9 cellular contexts compared by ENCODE assay signal in genomic region chr1:56472860-56473259, GRCh38.
DNase-seq lines count a peak whose midpoint lies in the region; ATAC-seq and TF ChIP-seq lines count a peak whose summit lies in the region.
"Had no signal": no experiment of that assay in that cellular context is flagged by ENCODE, and none has a peak within 500 bp of the region (broad histone marks: within the 10 kb centered on the region; RNA-seq: fewer than 3 reads in every experiment).

No MANE protein-coding gene starts in this region.

- peak; percentile 26 for DNase-seq in GF-D8 (lab: John Stamatoyannopoulos, UW)
- DNase-seq in SKM-1 treated with dmso at 0.1 percent for 144 hours (lab: John Stamatoyannopoulos, UW; ENCODE audit: unreplicated experiment) = peak; percentile 92
- no peak for DNase-seq in progenitor cell of endocrine pancreas (ENCODE audit: low spot score, unreplicated experiment)
- DNase-seq in NCI-H1417 treated with DMSO at 0.1 percent for 48 hours (lab: John Stamatoyannopoulos, UW) = no peak
- no peak for DNase-seq in CD8-positive, alpha-beta memory T cell
- DNase-seq in mucosa of gallbladder (ENCODE audit: low spot score) = no peak
- DNase-seq: BE2C had no signal

- H3K4me1 Mint-ChIP-seq in progenitor cell of endocrine pancreas (ENCODE audit: low read depth) = peaks cover 18% of the 10 kb centered on the region
- no peaks in the 10 kb centered on the region for H3K4me1 Mint-ChIP-seq in CD8-positive, alpha-beta memory T cell

- no peak overlapping the region for H3K4me3 ChIP-seq in CD8-positive, alpha-beta memory T cell (ENCODE audit: low read length)

- TF ChIP-seq CTCF in progenitor cell of endocrine pancreas (IDR thresholded peaks at IDR 0.05; ENCODE audit: unreplicated experiment) = no peak

- ATAC-seq in GM19467 (IDR thresholded peaks at IDR 0.05; ENCODE audit: unreplicated experiment) (peak; percentile 78), HG03135 (IDR thresholded peaks at IDR 0.05; ENCODE audit: unreplicated experiment) (peak; percentile 73)

- no peaks in the 10 kb centered on the region for H3K36me3 Mint-ChIP-seq in progenitor cell of endocrine pancreas (ENCODE audit: insufficient read depth)
- no peaks in the 10 kb centered on the region for H3K36me3 Mint-ChIP-seq in CD8-positive, alpha-beta memory T cell

- POLR2A ChIA-PET in CD8-positive, alpha-beta memory T cell (lab: Charles Lee) = no interaction called here

- H3K36me3 ChIP-seq in CD8-positive, alpha-beta memory T cell (ENCODE audit: insufficient read depth, low read length) = no peaks in the 10 kb centered on the region
- H3K36me3 ChIP-seq: BE2C had no signal

- no peak overlapping the region for H3K27ac ChIP-seq in CD8-positive, alpha-beta memory T cell (ENCODE audit: low read depth, low read length)

- peaks cover 4% of the 10 kb centered on the region for H3K27me3 ChIP-seq in CD8-positive, alpha-beta memory T cell (ENCODE audit: insufficient read depth, low read length, poor library complexity, severe bottlenecking)

- H3K4me1 ChIP-seq in CD8-positive, alpha-beta memory T cell (ENCODE audit: insufficient read depth, low read length) = no peaks in the 10 kb centered on the region
- H3K4me1 ChIP-seq: BE2C had no signal

- CTCF ChIA-PET in CD8-positive, alpha-beta memory T cell (lab: Charles Lee) = no interaction called here

- no peaks in the 10 kb centered on the region for H3K9me3 ChIP-seq in CD8-positive, alpha-beta memory T cell (ENCODE audit: low read length)
- H3K9me3 ChIP-seq: BE2C had no signal

- H3K27ac Mint-ChIP-seq in progenitor cell of endocrine pancreas = no peak overlapping the region
- no peak overlapping the region for H3K27ac Mint-ChIP-seq in CD8-positive, alpha-beta memory T cell

- H3K4me3 Mint-ChIP-seq in progenitor cell of endocrine pancreas (ENCODE audit: low read depth) = no peak overlapping the region
- H3K4me3 Mint-ChIP-seq in CD8-positive, alpha-beta memory T cell = no peak overlapping the region

- H3K9me3 Mint-ChIP-seq in progenitor cell of endocrine pancreas (ENCODE audit: low read depth) = no peaks in the 10 kb centered on the region
- H3K9me3 Mint-ChIP-seq in CD8-positive, alpha-beta memory T cell = peaks cover 0 to 5% (median 3%) of the 10 kb centered on the region in 5 donors

- H3K27me3 Mint-ChIP-seq in progenitor cell of endocrine pancreas = peaks cover 16% of the 10 kb centered on the region
- peaks cover 12 to 14% of the 10 kb centered on the region in 2 donors for H3K27me3 Mint-ChIP-seq in CD8-positive, alpha-beta memory T cell

Comparison
In these comparisons a context has a peak if more than half of its experiments do, and no peak if none do; other contexts are left out.
1. DNase-seq: peak in GF-D8 (single experiment) and SKM-1 treated with dmso at 0.1 percent for 144 hours (single experiment); none in progenitor cell of endocrine pancreas (single experiment), NCI-H1417 treated with DMSO at 0.1 percent for 48 hours (single experiment), CD8-positive, alpha-beta memory T cell (0 of 5) and mucosa of gallbladder (single experiment).